1 cellular context compared by ENCODE assay signal in the genomic region with DNA sequence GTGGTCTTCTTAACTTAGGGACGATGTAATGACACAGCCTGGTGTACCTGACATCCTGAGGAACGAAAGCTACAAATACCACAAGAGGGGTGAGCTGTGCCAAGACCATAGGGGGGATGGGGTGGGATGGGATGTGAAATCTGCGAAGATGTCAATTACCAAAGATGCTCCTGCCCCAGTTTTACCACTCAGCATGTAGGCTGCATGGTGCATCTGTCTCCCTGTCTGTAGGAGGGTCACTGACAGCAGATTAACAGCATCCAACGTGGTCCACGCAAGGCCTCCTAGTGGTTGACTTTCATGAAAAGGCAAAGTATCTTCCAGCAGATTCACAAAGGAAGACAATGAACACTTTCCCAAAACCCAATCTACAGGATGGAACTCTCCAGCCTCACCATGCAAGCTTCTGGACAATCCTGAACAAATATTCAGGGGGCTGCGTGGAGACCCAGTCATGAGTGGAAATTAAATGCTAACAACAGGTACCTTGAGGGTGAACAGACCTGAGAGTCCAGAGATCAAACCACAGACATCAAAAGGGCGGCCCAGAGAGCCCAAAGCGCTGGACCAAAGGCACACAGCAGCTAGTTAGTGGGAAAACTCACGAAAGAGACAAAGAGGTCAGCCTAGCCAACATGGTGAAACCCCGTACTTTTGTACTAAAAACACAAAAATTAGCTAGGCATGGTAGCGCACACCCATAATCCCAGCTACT.
A peak's percentile ranks its signal among the peaks of the same experiment; 100 is the strongest.
TF ChIP-seq lines count a peak whose summit lies in the region.

No MANE protein-coding gene starts in this region.

TF ChIP-seq in K562, 482 proteins besides CTCF, POLR2A, EP300 and RAD21 (continued from another document):
- TF ChIP-seq, protein P1, sequence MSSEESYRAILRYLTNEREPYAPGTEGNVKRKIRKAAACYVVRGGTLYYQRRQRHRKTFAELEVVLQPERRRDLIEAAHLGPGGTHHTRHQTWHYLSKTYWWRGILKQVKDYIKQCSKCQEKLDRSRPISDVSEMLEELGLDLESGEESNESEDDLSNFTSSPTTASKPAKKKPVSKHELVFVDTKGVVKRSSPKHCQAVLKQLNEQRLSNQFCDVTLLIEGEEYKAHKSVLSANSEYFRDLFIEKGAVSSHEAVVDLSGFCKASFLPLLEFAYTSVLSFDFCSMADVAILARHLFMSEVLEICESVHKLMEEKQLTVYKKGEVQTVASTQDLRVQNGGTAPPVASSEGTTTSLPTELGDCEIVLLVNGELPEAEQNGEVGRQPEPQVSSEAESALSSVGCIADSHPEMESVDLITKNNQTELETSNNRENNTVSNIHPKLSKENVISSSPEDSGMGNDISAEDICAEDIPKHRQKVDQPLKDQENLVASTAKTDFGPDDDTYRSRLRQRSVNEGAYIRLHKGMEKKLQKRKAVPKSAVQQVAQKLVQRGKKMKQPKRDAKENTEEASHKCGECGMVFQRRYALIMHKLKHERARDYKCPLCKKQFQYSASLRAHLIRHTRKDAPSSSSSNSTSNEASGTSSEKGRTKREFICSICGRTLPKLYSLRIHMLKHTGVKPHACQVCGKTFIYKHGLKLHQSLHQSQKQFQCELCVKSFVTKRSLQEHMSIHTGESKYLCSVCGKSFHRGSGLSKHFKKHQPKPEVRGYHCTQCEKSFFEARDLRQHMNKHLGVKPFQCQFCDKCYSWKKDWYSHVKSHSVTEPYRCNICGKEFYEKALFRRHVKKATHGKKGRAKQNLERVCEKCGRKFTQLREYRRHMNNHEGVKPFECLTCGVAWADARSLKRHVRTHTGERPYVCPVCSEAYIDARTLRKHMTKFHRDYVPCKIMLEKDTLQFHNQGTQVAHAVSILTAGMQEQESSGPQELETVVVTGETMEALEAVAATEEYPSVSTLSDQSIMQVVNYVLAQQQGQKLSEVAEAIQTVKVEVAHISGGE (CRISPR knock-in tag; IDR thresholded peaks at IDR 0.05), result peak in 1 of 3 experiments; percentile 85; a peak in 2 of 6 replicates
- no peak for TF ChIP-seq FOS (IDR thresholded peaks at IDR 0.05; ENCODE audit: extremely low read depth, insufficient read length)
